In the genomic region with DNA sequence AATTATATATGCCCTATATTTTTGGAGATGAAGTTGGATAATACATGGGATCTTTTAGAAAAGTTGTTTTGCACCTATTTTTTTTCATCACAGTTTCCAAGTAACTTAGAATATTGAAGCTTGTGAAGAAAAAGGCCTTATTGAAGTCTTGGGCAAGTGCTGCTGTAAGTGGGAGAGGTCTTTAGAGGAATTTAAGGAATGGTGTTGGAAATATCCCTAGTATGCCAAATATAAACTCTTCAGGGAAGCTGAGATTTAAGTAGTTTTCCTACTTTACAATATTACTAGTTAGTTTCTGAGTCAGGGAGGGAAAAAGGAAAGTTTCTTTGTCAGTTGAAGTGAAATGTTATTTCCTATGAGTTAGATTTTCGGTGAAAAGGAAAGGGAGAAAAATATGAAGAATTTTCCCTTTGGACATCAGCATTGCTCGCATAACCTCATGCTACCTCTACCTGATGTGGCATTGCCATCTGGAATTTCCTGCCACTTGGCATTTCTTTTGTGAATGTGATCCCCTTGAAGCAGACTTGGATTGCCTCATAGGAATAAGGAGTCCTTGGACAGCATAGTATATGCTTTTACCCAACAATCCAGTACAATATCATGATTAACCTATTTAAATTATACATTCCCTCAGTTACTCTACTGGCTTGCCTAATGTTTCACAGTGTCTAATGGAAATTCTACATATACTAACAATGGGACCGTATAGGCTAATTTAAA, we compare ENCODE assay signal across 19 cellular contexts. TPM values are rescaled to one million over a fixed set of nuclear protein-coding genes. Genes with fewer than 3 reads are reported as not detected.
DNase-seq lines count a peak whose midpoint lies in the region; ATAC-seq and TF ChIP-seq lines count a peak whose summit lies in the region.
"Had no signal": no experiment of that assay in that cellular context is flagged by ENCODE, and none has a peak within 500 bp of the region (broad histone marks: within the 10 kb centered on the region; RNA-seq: fewer than 3 reads in every experiment).

No MANE protein-coding gene starts in this region.

- H2BK15ac ChIP-seq in mesendoderm (replicated peaks; ENCODE audit: low read depth): no peak overlapping the region

- no peaks in the 10 kb centered on the region for H3K9me3 ChIP-seq in subcutaneous abdominal adipose tissue (ENCODE audit: control insufficient read depth in 5 of 5, low read length in 5 of 5)
- H3K9me3 ChIP-seq: right atrium auricular region had no signal

- POLR2A ChIA-PET in BJ (lab: Charles Lee): no interaction called here

- no peak overlapping the region for H3K4me3 Mint-ChIP-seq in natural killer cell treated with Interleukin-12 subunit alpha and Interleukin-12 subunit beta and Interleukin-15 and Interleukin-18, amount 100 ng/mL, for 72 hours
- H3K4me3 Mint-ChIP-seq: activated naive CD8-positive, alpha-beta T cell treated with anti-CD3 and anti-CD28 coated beads, Interleukin-2, amount 10 ng/mL, durations not matched to agents 7 days and 5 days; activated T-cell treated with anti-CD3 and anti-CD28 coated beads, Interleukin-2, amount 50 U/mL, for 4 hours; central memory CD8-positive, alpha-beta T cell; natural killer cell had no signal

- H2BK5ac ChIP-seq in mesendoderm (ENCODE audit: low read length): no peak overlapping the region

- WGBS in mesendoderm (ENCODE audit: extremely low coverage, insufficient coverage, low lambda C conversion rate): 100% methylated on average over 1 of the region's 3 CpGs

- H3K27ac Mint-ChIP-seq in natural killer cell treated with Interleukin-12 subunit alpha and Interleukin-12 subunit beta and Interleukin-15 and Interleukin-18, amount 100 ng/mL, for 72 hours: no peak overlapping the region
- H3K27ac Mint-ChIP-seq: activated naive CD8-positive, alpha-beta T cell treated with anti-CD3 and anti-CD28 coated beads, Interleukin-2, amount 10 ng/mL, durations not matched to agents 7 days and 5 days; natural killer cell had no signal

- H4K8ac ChIP-seq in mesendoderm (ENCODE audit: low read depth, low read length): no peak overlapping the region

- no peak for TF ChIP-seq CTCF in BJ (IDR thresholded peaks at IDR 0.05; ENCODE audit: insufficient read depth, low read depth, low read length)
- TF ChIP-seq CTCF in coronary artery (IDR thresholded peaks at IDR 0.05): no peak
- TF ChIP-seq CTCF in foreskin fibroblast (IDR thresholded peaks at IDR 0.05; ENCODE audit: low read depth, low read length): no peak

- H4K5ac ChIP-seq in mesendoderm (ENCODE audit: low read length): no peak overlapping the region

- H3K79me2 ChIP-seq in mesendoderm (ENCODE audit: control insufficient read depth, insufficient read depth, low read length): no peaks in the 10 kb centered on the region

- H3K18ac ChIP-seq in mesendoderm (ENCODE audit: low read length): no peak overlapping the region

- H3K4me3 ChIP-seq in BJ (ENCODE audit: low read depth, low read length): no peak overlapping the region
- H3K4me3 ChIP-seq in coronary artery: no peak overlapping the region
- no peak overlapping the region for H3K4me3 ChIP-seq in mesendoderm (ENCODE audit: low read length)
- no peak overlapping the region for H3K4me3 ChIP-seq in subcutaneous abdominal adipose tissue (ENCODE audit: low read depth in 1 of 5, low read length in 5 of 5)
- no peak overlapping the region for H3K4me3 ChIP-seq in foreskin fibroblast (ENCODE audit: low read depth in 1 of 2, low read length in 2 of 2)
- H3K4me3 ChIP-seq: GM12878, right atrium auricular region had no signal

- H3K4me1 Mint-ChIP-seq in natural killer cell treated with Interleukin-12 subunit alpha and Interleukin-12 subunit beta and Interleukin-15 and Interleukin-18, amount 100 ng/mL, for 72 hours (ENCODE audit: low read depth in 2 of 2): no peaks in the 10 kb centered on the region
- H3K4me1 Mint-ChIP-seq: activated naive CD8-positive, alpha-beta T cell treated with anti-CD3 and anti-CD28 coated beads, Interleukin-2, amount 10 ng/mL, durations not matched to agents 7 days and 5 days; central memory CD8-positive, alpha-beta T cell; natural killer cell had no signal

- no peak overlapping the region for H3K23ac ChIP-seq in mesendoderm (ENCODE audit: low read length)

- no peak for ATAC-seq in GM18519 (IDR thresholded peaks at IDR 0.05; ENCODE audit: low FRiP score, unreplicated experiment)
- no peak for ATAC-seq in natural killer cell treated with Interleukin-12 subunit alpha and Interleukin-12 subunit beta and Interleukin-15 and Interleukin-18, amount 100 ng/mL, for 72 hours
- ATAC-seq: activated T-cell treated with anti-CD3 and anti-CD28 coated beads, Interleukin-2, amount 50 U/mL, for 4 hours; GM12878; natural killer cell; stimulated activated naive CD8-positive, alpha-beta T cell treated with anti-CD3 and anti-CD28 coated beads, Interleukin-15, Interleukin-2, amounts not matched to agents 100 U/mL and 50 U/mL, for 24 hours had no signal

- no peak overlapping the region for H2AK5ac ChIP-seq in mesendoderm (ENCODE audit: low read length)

- no peaks in the 10 kb centered on the region for H3K79me1 ChIP-seq in mesendoderm (ENCODE audit: low read length)

- peak overlapping the region; percentile 15 to 18 for H3K27ac ChIP-seq in coronary artery
- no peak overlapping the region for H3K27ac ChIP-seq in mesendoderm (ENCODE audit: low read depth, low read length)
- peak overlapping the region; percentile 74 for H3K27ac ChIP-seq in subcutaneous abdominal adipose tissue (ENCODE audit: low read depth, low read length)

- H3K27me3 ChIP-seq in BJ (ENCODE audit: control insufficient read depth, insufficient read depth, low read length): no peaks in the 10 kb centered on the region
- no peaks in the 10 kb centered on the region for H3K27me3 ChIP-seq in mesendoderm (ENCODE audit: insufficient read depth, low read length, poor library complexity)
- H3K27me3 ChIP-seq in subcutaneous abdominal adipose tissue (ENCODE audit: control insufficient read depth in 5 of 5, insufficient read depth in 4 of 5, low read length in 5 of 5): no peaks in the 10 kb centered on the region
- H3K27me3 ChIP-seq: right atrium auricular region had no signal

- CTCF ChIA-PET in BJ (lab: Yijun Ruan, JAX): no interaction called here

- H3K56ac ChIP-seq in mesendoderm (ENCODE audit: low read length): no peak overlapping the region

- H3K27me3 Mint-ChIP-seq in natural killer cell treated with Interleukin-12 subunit alpha and Interleukin-12 subunit beta and Interleukin-15 and Interleukin-18, amount 100 ng/mL, for 72 hours: peaks cover 17 to 44% of the 10 kb centered on the region in 2 donors

- no peaks in the 10 kb centered on the region for H3K9me3 Mint-ChIP-seq in natural killer cell treated with Interleukin-12 subunit alpha and Interleukin-12 subunit beta and Interleukin-15 and Interleukin-18, amount 100 ng/mL, for 72 hours
- H3K9me3 Mint-ChIP-seq: activated naive CD8-positive, alpha-beta T cell treated with anti-CD3 and anti-CD28 coated beads, Interleukin-2, amount 10 ng/mL, durations not matched to agents 7 days and 5 days; activated T-cell treated with anti-CD3 and anti-CD28 coated beads, Interleukin-2, amount 50 U/mL, for 4 hours; central memory CD8-positive, alpha-beta T cell; natural killer cell had no signal

- H3K36me3 Mint-ChIP-seq in natural killer cell treated with Interleukin-12 subunit alpha and Interleukin-12 subunit beta and Interleukin-15 and Interleukin-18, amount 100 ng/mL, for 72 hours: no peaks in the 10 kb centered on the region
- H3K36me3 Mint-ChIP-seq: natural killer cell had no signal

- H3K4me2 ChIP-seq in mesendoderm (ENCODE audit: low read length): no peak overlapping the region

- H3K4ac ChIP-seq in mesendoderm (ENCODE audit: low read depth, low read length): no peak overlapping the region

- H3K36me3 ChIP-seq in BJ (ENCODE audit: control insufficient read depth, insufficient read depth, low read length): no peaks in the 10 kb centered on the region
- no peaks in the 10 kb centered on the region for H3K36me3 ChIP-seq in mesendoderm (ENCODE audit: control insufficient read depth, insufficient read depth, low read length)
- H3K36me3 ChIP-seq in subcutaneous abdominal adipose tissue (ENCODE audit: control insufficient read depth in 5 of 5, insufficient read depth in 5 of 5, low read length in 5 of 5): no peaks in the 10 kb centered on the region
- H3K36me3 ChIP-seq: right atrium auricular region had no signal

- no peaks in the 10 kb centered on the region for H3K4me1 ChIP-seq in mesendoderm (ENCODE audit: control insufficient read depth, low read depth, low read length)
- peaks cover 3 to 24% (median 11%) of the 10 kb centered on the region in 5 donors for H3K4me1 ChIP-seq in subcutaneous abdominal adipose tissue (ENCODE audit: control insufficient read depth in 5 of 5, insufficient read depth in 5 of 5, low read length in 5 of 5)
- H3K4me1 ChIP-seq: right atrium auricular region had no signal

- DNase-seq in BJ (ENCODE audit: low read depth) (peak; percentile 44), coronary artery (ENCODE audit: low spot score) (no peak), mesendoderm (peak; percentile 21), retina (no peak), foreskin fibroblast (no peak)
- DNase-seq in natural killer cell treated with Interleukin-12 subunit alpha and Interleukin-12 subunit beta and Interleukin-15 and Interleukin-18, amount 100 ng/mL, for 72 hours (ENCODE audit: low spot score): no peak
- DNase-seq: activated CD4-positive, alpha-beta T cell treated with anti-CD3 and anti-CD28 coated beads, Interleukin-2, amount 50 U/mL, for 48 hours; activated naive CD8-positive, alpha-beta T cell treated with anti-CD3 and anti-CD28 coated beads, Interleukin-2, amount 10 ng/mL, durations not matched to agents 7 days and 5 days; activated T-cell treated with anti-CD3 and anti-CD28 coated beads, Interleukin-2, amount 50 U/mL, for 4 hours; Calu3; natural killer cell; NCI-H2029 treated with DMSO at 0.1 percent for 48 hours; stimulated activated naive CD8-positive, alpha-beta T cell treated with anti-CD3 and anti-CD28 coated beads, Interleukin-15, Interleukin-2, amounts not matched to agents 100 U/mL and 50 U/mL, for 24 hours; SW 1271 had no signal

- H3K9ac ChIP-seq in mesendoderm (ENCODE audit: low read length) (no peak overlapping the region), subcutaneous abdominal adipose tissue (ENCODE audit: low read length in 5 of 5) (peak overlapping the region in 1 of 5 donors; percentile 17)

- no peak overlapping the region for H2BK120ac ChIP-seq in mesendoderm (ENCODE audit: low read depth, low read length)

RNA-seq across cellular contexts. Expression of gene PLEKHH2, which starts 12.1 kb away (rescaled TPM):
- polyA plus RNA-seq in BJ (2011; rRNA removed): 2.2 and 3.6 TPM in 2 replicates
- 0.71 and 1.0 TPM in 2 replicates for polyA minus RNA-seq in BJ (2011; rRNA and poly(A)+ RNA removed)
- 2.0 TPM for polyA plus RNA-seq in mesendoderm (2013, experiment 1 of 2)
- polyA plus RNA-seq in mesendoderm (2013, experiment 2 of 2): 2.1 TPM
- under 1 TPM in 1 of 2 donors, not detected in 1; 0.26 TPM for total RNA-seq in natural killer cell treated with Interleukin-12 subunit alpha and Interleukin-12 subunit beta and Interleukin-15 and Interleukin-18, amount 100 ng/mL, for 72 hours
- total RNA-seq: GM12878 had no signal
- polyA plus RNA-seq: GM12878 had no signal

RNA-seq across cellular contexts. Expression of gene C1GALT1C1L, which starts 27.1 kb away (rescaled TPM):
- 0.12 and 0.48 TPM in 2 replicates for polyA plus RNA-seq in BJ (2011; rRNA removed)
- polyA minus RNA-seq in BJ (2011; rRNA and poly(A)+ RNA removed): not detected in 2 replicates
- 0.06 TPM for polyA plus RNA-seq in mesendoderm (2013, experiment 1 of 2)
- polyA plus RNA-seq in mesendoderm (2013, experiment 2 of 2): 0.07 TPM
- not detected for total RNA-seq in natural killer cell treated with Interleukin-12 subunit alpha and Interleukin-12 subunit beta and Interleukin-15 and Interleukin-18, amount 100 ng/mL, for 72 hours
- total RNA-seq: activated naive CD8-positive, alpha-beta T cell treated with anti-CD3 and anti-CD28 coated beads, Interleukin-2, amount 10 ng/mL, durations not matched to agents 7 days and 5 days; GM12878; natural killer cell had no signal
- polyA plus RNA-seq: GM12878 had no signal

RNA-seq across cellular contexts. Expression of gene THADA, which starts 53.3 kb away (rescaled TPM):
- polyA plus RNA-seq in BJ (2011; rRNA removed): 15.2 and 21.6 TPM in 2 replicates
- 33.6 and 43.4 TPM in 2 replicates for polyA minus RNA-seq in BJ (2011; rRNA and poly(A)+ RNA removed)
- polyA plus RNA-seq in mesendoderm (2013, experiment 1 of 2): 10.2 TPM
- 10.1 TPM for polyA plus RNA-seq in mesendoderm (2013, experiment 2 of 2)
- total RNA-seq in natural killer cell treated with Interleukin-12 subunit alpha and Interleukin-12 subunit beta and Interleukin-15 and Interleukin-18, amount 100 ng/mL, for 72 hours: 10 to 100 TPM; 23.7 to 69.5 TPM

Comparison
In these comparisons a context has a peak if more than half of its experiments do, and no peak if none do; other contexts are left out.
1. DNase-seq: peak in BJ (single experiment) and mesendoderm (single experiment); none in coronary artery (single experiment), retina (single experiment), natural killer cell treated with Interleukin-12 subunit alpha and Interleukin-12 subunit beta and Interleukin-15 and Interleukin-18, amount 100 ng/mL, for 72 hours (single experiment) and foreskin fibroblast (0 of 2).